Comparison of ENCODE assay signal across 28 cellular contexts in genomic region chr3:42377681-42378080, GRCh38. TPM values are rescaled to one million over a fixed set of nuclear protein-coding genes. Genes with fewer than 3 reads are reported as not detected.
DNase-seq lines count a peak whose midpoint lies in the region; ATAC-seq and TF ChIP-seq lines count a peak whose summit lies in the region.
"Had no signal": no experiment of that assay in that cellular context is flagged by ENCODE, and none has a peak within 500 bp of the region (broad histone marks: within the 10 kb centered on the region; RNA-seq: fewer than 3 reads in every experiment).

No MANE protein-coding gene starts in this region.

- no peak for TF ChIP-seq CTCF in fibroblast of mammary gland (conservative IDR thresholded peaks at IDR 0.05; ENCODE audit: control insufficient read depth, insufficient read depth, low read depth, low read length)

- ATAC-seq in GM21825 (IDR thresholded peaks at IDR 0.05; ENCODE audit: unreplicated experiment) = no peak
- no peak for ATAC-seq in SK-N-SH treated with all-trans-retinoic acid at 6 μM for 48 hours
- ATAC-seq: PC-3 had no signal

- peak; percentile 9 for DNase-seq in ELR (ENCODE audit: low read depth)
- DNase-seq in RPMI7951 (ENCODE audit: low read depth) = peak; percentile 61
- peak; percentile 12 for DNase-seq in fibroblast of mammary gland (ENCODE audit: low read depth)
- no peak for DNase-seq in GF-D8 (lab: John Stamatoyannopoulos, UW)
- DNase-seq in HK-2 (ENCODE audit: unreplicated experiment) = no peak
- DNase-seq: Calu3; DMS79 treated with DMSO at 0.1 percent for 48 hours; GOT3; Kasumi-1; MV-4-11; NCI-H1105 treated with DMSO at 0.1 percent for 48 hours; NCI-H146; NCI-H2029; NCI-H446 treated with DMSO at 0.1 percent for 48 hours; NCI-H526; NCI-H82; NK-92 treated with Interleukin-12 subunit alpha and Interleukin-12 subunit beta, amount 100 ng/mL, for 24 hours; PC-3; SHP77; T-helper 1 cell had no signal

- no peak overlapping the region for H3K4me3 ChIP-seq in fibroblast of mammary gland (ENCODE audit: control insufficient read depth, low read depth, low read length)
- H3K4me3 ChIP-seq: HAP-1 had no signal

TF ChIP-seq in SK-N-SH treated with all-trans-retinoic acid at 6 μM for 48 hours, 23 proteins besides CTCF, POLR2A, EP300 and RAD21:
- TF ChIP-seq SNAI2 (CRISPR knock-in tag; IDR thresholded peaks at IDR 0.05) (no peak), ISL1 (CRISPR knock-in tag; IDR thresholded peaks at IDR 0.05) (no peak), PPARA (CRISPR knock-in tag; IDR thresholded peaks at IDR 0.05; ENCODE audit: borderline replicate concordance) (no peak), ESRRG (CRISPR knock-in tag; IDR thresholded peaks at IDR 0.05) (no peak), ZFP3 (CRISPR knock-in tag; IDR thresholded peaks at IDR 0.05) (no peak), CSDC2 (CRISPR knock-in tag; IDR thresholded peaks at IDR 0.05) (no peak), TCF4 (CRISPR knock-in tag; IDR thresholded peaks at IDR 0.05; ENCODE audit: borderline replicate concordance) (no peak), ZNF70 (CRISPR knock-in tag; IDR thresholded peaks at IDR 0.05) (no peak), CREB5 (CRISPR knock-in tag; IDR thresholded peaks at IDR 0.05; ENCODE audit: low read depth) (no peak), OSR1 (CRISPR knock-in tag; IDR thresholded peaks at IDR 0.05) (no peak)
- TF ChIP-seq, protein P1, sequence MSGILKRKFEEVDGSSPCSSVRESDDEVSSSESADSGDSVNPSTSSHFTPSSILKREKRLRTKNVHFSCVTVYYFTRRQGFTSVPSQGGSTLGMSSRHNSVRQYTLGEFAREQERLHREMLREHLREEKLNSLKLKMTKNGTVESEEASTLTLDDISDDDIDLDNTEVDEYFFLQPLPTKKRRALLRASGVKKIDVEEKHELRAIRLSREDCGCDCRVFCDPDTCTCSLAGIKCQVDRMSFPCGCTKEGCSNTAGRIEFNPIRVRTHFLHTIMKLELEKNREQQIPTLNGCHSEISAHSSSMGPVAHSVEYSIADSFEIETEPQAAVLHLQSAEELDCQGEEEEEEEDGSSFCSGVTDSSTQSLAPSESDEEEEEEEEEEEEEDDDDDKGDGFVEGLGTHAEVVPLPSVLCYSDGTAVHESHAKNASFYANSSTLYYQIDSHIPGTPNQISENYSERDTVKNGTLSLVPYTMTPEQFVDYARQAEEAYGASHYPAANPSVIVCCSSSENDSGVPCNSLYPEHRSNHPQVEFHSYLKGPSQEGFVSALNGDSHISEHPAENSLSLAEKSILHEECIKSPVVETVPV (CRISPR knock-in tag; IDR thresholded peaks at IDR 0.05) = no peak

RNA-seq across cellular contexts. Expression of gene LYZL4, which starts 32.7 kb away (rescaled TPM):
- total RNA-seq in RPMI7951 (2014; rRNA removed; shearing (Covaris generic)) = 1.5 and 1.6 TPM in 2 replicates
- total RNA-seq: A673, B cell, Calu3, G401, MCF 10A, PC-3, SK-MEL-5 had no signal

Comparison
In these comparisons a context has a peak if more than half of its experiments do, and no peak if none do; other contexts are left out.
1. DNase-seq: peak in ELR (single experiment), RPMI7951 (single experiment) and fibroblast of mammary gland (single experiment); none in GF-D8 (single experiment) and HK-2 (single experiment).